In the genomic region with DNA sequence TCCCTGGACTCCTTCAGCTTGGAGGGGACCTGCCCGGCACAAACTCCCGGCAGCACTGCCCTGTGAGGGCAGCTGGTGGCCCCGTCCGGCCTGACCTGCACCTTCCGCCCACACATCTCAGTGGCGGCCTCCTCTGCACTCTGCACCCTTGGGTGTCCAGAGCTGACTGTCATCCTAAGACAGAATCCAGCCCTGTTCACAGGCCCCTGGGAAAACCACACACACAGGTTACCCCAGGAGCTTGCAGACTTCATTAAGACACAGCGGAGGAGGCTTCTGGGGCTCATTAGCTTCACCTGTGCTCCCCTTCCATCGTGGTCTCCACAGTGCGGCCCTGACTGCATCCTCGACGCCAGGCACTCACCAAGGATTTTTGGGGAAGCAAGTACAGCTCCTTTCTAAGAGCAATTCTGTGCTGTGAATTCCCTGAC, we compare ENCODE assay signal across 19 cellular contexts. TPM values are rescaled to one million over a fixed set of nuclear protein-coding genes. Genes with fewer than 3 reads are reported as not detected.
DNase-seq lines count a peak whose midpoint lies in the region; ATAC-seq and TF ChIP-seq lines count a peak whose summit lies in the region.
"Had no signal": no experiment of that assay in that cellular context is flagged by ENCODE, and none has a peak within 500 bp of the region (broad histone marks: within the 10 kb centered on the region; RNA-seq: fewer than 3 reads in every experiment).

No MANE protein-coding gene starts in this region.

- no peak for ATAC-seq in natural killer cell treated with Interleukin-12 subunit alpha and Interleukin-12 subunit beta and Interleukin-15 and Interleukin-18, amount 100 ng/mL, for 72 hours
- ATAC-seq in HG03469 (IDR thresholded peaks at IDR 0.05; ENCODE audit: unreplicated experiment) (no peak), GM21529 (IDR thresholded peaks at IDR 0.05; ENCODE audit: unreplicated experiment) (no peak)

- peaks cover 0 to 51% (median 2%) of the 10 kb centered on the region in 4 donors for H3K27me3 ChIP-seq in esophagus muscularis mucosa

- no peak overlapping the region for H3K4me3 ChIP-seq in esophagus muscularis mucosa
- H3K4me3 ChIP-seq: PC-9 had no signal

- H3K4me1 Mint-ChIP-seq in chondrocyte (ENCODE audit: low read depth): peaks cover 3% of the 10 kb centered on the region
- H3K4me1 Mint-ChIP-seq in natural killer cell treated with Interleukin-12 subunit alpha and Interleukin-12 subunit beta and Interleukin-15 and Interleukin-18, amount 100 ng/mL, for 72 hours (ENCODE audit: low read depth in 2 of 2): no peaks in the 10 kb centered on the region
- H3K4me1 Mint-ChIP-seq: CD8-positive, alpha-beta memory T cell had no signal

- H3K9me3 Mint-ChIP-seq in chondrocyte (ENCODE audit: low read depth): peaks cover under 1% of the 10 kb centered on the region
- H3K9me3 Mint-ChIP-seq in natural killer cell treated with Interleukin-12 subunit alpha and Interleukin-12 subunit beta and Interleukin-15 and Interleukin-18, amount 100 ng/mL, for 72 hours: no peaks in the 10 kb centered on the region
- H3K9me3 Mint-ChIP-seq: CD8-positive, alpha-beta memory T cell had no signal

- peaks cover 37% of the 10 kb centered on the region for H3K27me3 Mint-ChIP-seq in chondrocyte (ENCODE audit: low read depth)
- peaks cover 0 to 8% of the 10 kb centered on the region in 2 donors for H3K27me3 Mint-ChIP-seq in natural killer cell treated with Interleukin-12 subunit alpha and Interleukin-12 subunit beta and Interleukin-15 and Interleukin-18, amount 100 ng/mL, for 72 hours

- H3K36me3 ChIP-seq in esophagus muscularis mucosa: no peaks in the 10 kb centered on the region

- H3K27ac Mint-ChIP-seq in chondrocyte (ENCODE audit: unreplicated experiment): no peak overlapping the region
- no peak overlapping the region for H3K27ac Mint-ChIP-seq in natural killer cell treated with Interleukin-12 subunit alpha and Interleukin-12 subunit beta and Interleukin-15 and Interleukin-18, amount 100 ng/mL, for 72 hours
- H3K27ac Mint-ChIP-seq: CD8-positive, alpha-beta memory T cell had no signal

- no peak for TF ChIP-seq POLR2A in esophagus muscularis mucosa (IDR thresholded peaks at IDR 0.05; ENCODE audit: low read depth)

- DNase-seq in chondrocyte (ENCODE audit: low spot score) (peak; percentile 86), esophagus muscularis mucosa (ENCODE audit: extremely low spot score) (peak; percentile 53), ureter (ENCODE audit: low spot score) (peak; percentile 32), NCI-H1436 (lab: John Stamatoyannopoulos, UW) (no peak)
- peak; percentile 56 for DNase-seq in natural killer cell treated with Interleukin-12 subunit alpha and Interleukin-12 subunit beta and Interleukin-15 and Interleukin-18, amount 100 ng/mL, for 72 hours (ENCODE audit: low spot score)
- DNase-seq: ACHN; C1 segment of cervical spinal cord; CD8-positive, alpha-beta memory T cell; H7; NCI-H1417 treated with DMSO at 0.1 percent for 48 hours; NCI-H1930; NCI-H345; NCI-H526; PC-9; SIG-M5 had no signal

- TF ChIP-seq CTCF in chondrocyte (IDR thresholded peaks at IDR 0.05) (no peak), esophagus muscularis mucosa (IDR thresholded peaks at IDR 0.05) (no peak)

- H3K36me3 Mint-ChIP-seq in chondrocyte (ENCODE audit: low read depth): no peaks in the 10 kb centered on the region
- no peaks in the 10 kb centered on the region for H3K36me3 Mint-ChIP-seq in natural killer cell treated with Interleukin-12 subunit alpha and Interleukin-12 subunit beta and Interleukin-15 and Interleukin-18, amount 100 ng/mL, for 72 hours
- H3K36me3 Mint-ChIP-seq: CD8-positive, alpha-beta memory T cell had no signal

- H3K4me3 Mint-ChIP-seq in chondrocyte (ENCODE audit: unreplicated experiment): no peak overlapping the region
- no peak overlapping the region for H3K4me3 Mint-ChIP-seq in natural killer cell treated with Interleukin-12 subunit alpha and Interleukin-12 subunit beta and Interleukin-15 and Interleukin-18, amount 100 ng/mL, for 72 hours
- H3K4me3 Mint-ChIP-seq: CD8-positive, alpha-beta memory T cell had no signal

- H3K4me1 ChIP-seq in esophagus muscularis mucosa: peaks cover 0 to 9% (median 1%) of the 10 kb centered on the region in 4 donors

- WGBS in esophagus muscularis mucosa: 80% methylated on average over 6 of the region's 11 CpGs

- no peak overlapping the region for H3K27ac ChIP-seq in esophagus muscularis mucosa (replicated peaks in 1 of 4)
- H3K27ac ChIP-seq: KMS-11, PC-9, RWPE1 had no signal

- no peaks in the 10 kb centered on the region for H3K9me3 ChIP-seq in esophagus muscularis mucosa

- intact Hi-C loops in esophagus muscularis mucosa (cut with DNase I): no loop called here

- TF ChIP-seq EP300 in esophagus muscularis mucosa (IDR thresholded peaks at IDR 0.05): no peak

RNA-seq across cellular contexts. Expression of gene SHH, which starts 51.5 kb away (rescaled TPM):
- total RNA-seq in chondrocyte (not detected in 3 replicates), esophagus muscularis mucosa (not detected), ureter (23.2 TPM)
- not detected for total RNA-seq in natural killer cell treated with Interleukin-12 subunit alpha and Interleukin-12 subunit beta and Interleukin-15 and Interleukin-18, amount 100 ng/mL, for 72 hours
- total RNA-seq: CD8-positive, alpha-beta memory T cell; PC-9 had no signal

Comparison
In these comparisons a context has a peak if more than half of its experiments do, and no peak if none do; other contexts are left out.
1. RNA of gene SHH, which starts 51.5 kb away (total RNA-seq): 23.2 TPM in ureter (single experiment); not detected in chondrocyte, not detected in esophagus muscularis mucosa and not detected in natural killer cell treated with Interleukin-12 subunit alpha and Interleukin-12 subunit beta and Interleukin-15 and Interleukin-18, amount 100 ng/mL, for 72 hours; every median in the first group is over 10 times any median in the second.